29 cellular contexts compared by ENCODE assay signal in the genomic region with DNA sequence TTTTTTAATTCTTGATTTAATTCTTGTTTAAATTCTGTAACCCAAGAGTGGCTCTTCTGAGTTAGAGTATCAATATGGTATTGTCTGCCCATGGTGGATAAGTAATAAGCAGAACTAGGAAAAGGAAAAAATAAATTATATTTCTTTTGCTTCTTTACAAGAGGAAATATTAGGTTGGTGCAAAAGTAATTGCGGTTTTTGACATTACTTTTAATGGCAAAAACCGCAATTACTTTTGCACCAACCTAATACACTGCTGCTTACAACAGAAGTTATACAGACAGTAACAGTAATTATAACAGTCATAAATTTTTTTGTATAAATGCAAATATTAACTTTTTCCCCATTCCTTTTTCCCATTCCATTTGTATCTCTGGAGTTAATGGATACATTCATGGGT.
"Had no signal": no experiment of that assay in that cellular context is flagged by ENCODE, and none has a peak within 500 bp of the region (broad histone marks: within the 10 kb centered on the region; RNA-seq: fewer than 3 reads in every experiment).

No MANE protein-coding gene starts in this region.

- H3K36me3 ChIP-seq: ascending aorta, cardiac muscle cell had no signal

- H3K27me3 ChIP-seq: ascending aorta, cardiac muscle cell had no signal

- H3K27ac ChIP-seq: ascending aorta, cardiac muscle cell, VCaP had no signal

- H3K4me3 ChIP-seq: ascending aorta, cardiac muscle cell had no signal

- H3K9me3 ChIP-seq: ascending aorta had no signal

- ATAC-seq: activated CD8-positive, alpha-beta memory T cell treated with anti-CD3 and anti-CD28 coated beads, Interleukin-2, amount 10 ng/mL, durations not matched to agents 7 days and 5 days; activated CD8-positive, alpha-beta T cell treated with anti-CD3 and anti-CD28 coated beads, Interleukin-2, amount 10 ng/mL, durations not matched to agents 7 days and 5 days; activated naive CD8-positive, alpha-beta T cell treated with anti-CD3 and anti-CD28 coated beads, Interleukin-2, amount 50 U/mL, for 24 hours had no signal

- DNase-seq: activated B cell treated with CpG ODN at 0.5 μM for 24 hours; activated CD4-positive, alpha-beta memory T cell treated with anti-CD3 and anti-CD28 coated beads, Interleukin-2, amount 10 ng/mL, durations not matched to agents 7 days and 5 days; activated CD4-positive, alpha-beta T cell treated with anti-CD3 and anti-CD28 coated beads for 48 hours; activated CD4-positive, alpha-beta T cell treated with anti-CD3 and anti-CD28 coated beads, Interleukin-2, amount 10 ng/mL, durations not matched to agents 7 days and 5 days; activated CD4-positive, alpha-beta T cell treated with anti-CD3 and anti-CD28 coated beads, Interleukin-2, amount 50 U/mL, for 48 hours; activated CD4-positive, CD25-positive, alpha-beta regulatory T cell treated with anti-CD3 and anti-CD28 coated beads, Interleukin-2, amount 50 U/mL, for 72 hours; activated CD8-positive, alpha-beta memory T cell treated with anti-CD3 and anti-CD28 coated beads for 24 hours; activated CD8-positive, alpha-beta memory T cell treated with anti-CD3 and anti-CD28 coated beads, Interleukin-2, amount 10 ng/mL, durations not matched to agents 7 days and 5 days; activated CD8-positive, alpha-beta memory T cell treated with anti-CD3 and anti-CD28 coated beads, Interleukin-2, amount 50 U/mL, for 48 hours; activated CD8-positive, alpha-beta T cell treated with anti-CD3 and anti-CD28 coated beads, Interleukin-2, amount 10 ng/mL, durations not matched to agents 7 days and 5 days; activated effector memory CD4-positive, alpha-beta T cell treated with Interleukin-2 at 50 U/mL for 16 hours; activated gamma-delta T cell; activated naive CD4-positive, alpha-beta T cell treated with anti-CD3 and anti-CD28 coated beads, Interleukin-2, amount 10 ng/mL, durations not matched to agents 7 days and 5 days; activated naive CD4-positive, alpha-beta T cell treated with Interleukin-2 at 50 U/mL for 16 hours; activated naive CD8-positive, alpha-beta T cell treated with anti-CD3 and anti-CD28 coated beads, Interleukin-2, amount 10 ng/mL, durations not matched to agents 7 days and 5 days; activated naive CD8-positive, alpha-beta T cell treated with anti-CD3 and anti-CD28 coated beads, Interleukin-2, amount 50 U/mL, for 24 hours; activated T-cell treated with anti-CD3 and anti-CD28 coated beads, Interleukin-2, amount 50 U/mL, for 24 hours; activated T-cell treated with anti-CD3 and anti-CD28 coated beads, Interleukin-2, amount 50 U/mL, for 48 hours; amygdala; anterior cingulate cortex; caudate nucleus; cerebellar nuclear complex; T-helper 2 cell; T-helper 9 cell had no signal

- FAIRE-seq: bronchial epithelial cell, TTC549 had no signal

- H3K4me1 ChIP-seq: ascending aorta had no signal
